9 cellular contexts compared by ENCODE assay signal in the genomic region with DNA sequence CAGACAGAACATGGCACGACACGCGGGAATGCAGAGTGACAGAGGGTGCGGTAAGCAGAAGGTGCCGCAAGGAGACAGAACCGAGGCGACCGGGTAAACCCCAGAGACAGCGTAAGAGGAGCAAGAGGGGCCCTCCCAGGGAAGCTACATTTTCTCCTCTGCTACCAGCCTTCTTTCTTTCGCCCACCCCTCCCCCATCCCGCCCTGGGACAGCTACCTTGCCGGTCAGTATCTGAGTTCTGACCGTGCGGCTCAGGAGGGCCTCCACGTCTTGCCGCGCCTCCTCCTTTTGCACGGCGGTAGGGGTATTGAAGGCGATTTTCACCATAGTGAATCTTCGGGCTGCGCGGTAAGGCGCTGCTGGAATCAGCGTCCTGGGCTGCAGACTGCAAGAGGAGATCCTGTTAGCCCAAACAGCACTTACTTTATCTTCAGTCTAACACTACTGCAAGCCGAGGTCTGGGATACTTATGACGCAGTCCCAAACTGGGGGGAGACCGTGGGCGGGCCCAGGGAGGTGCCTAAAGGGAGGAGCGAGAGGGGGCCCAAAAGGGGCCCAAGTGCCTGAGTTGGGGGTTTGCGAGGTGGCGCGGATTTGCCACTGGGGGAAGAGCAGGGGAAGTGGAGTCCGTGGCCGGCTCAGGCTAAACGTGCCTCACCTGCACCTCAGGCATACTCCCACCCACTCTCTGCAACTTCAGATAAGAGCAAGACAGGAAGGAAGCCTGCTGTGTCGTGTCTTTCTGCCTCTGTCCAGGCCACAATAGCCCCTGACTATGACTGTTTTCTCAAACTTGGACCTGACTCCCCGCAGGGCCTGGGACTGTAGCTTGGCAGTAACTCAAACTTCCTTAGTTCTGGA. TPM values are rescaled to one million over a fixed set of nuclear protein-coding genes. Genes with fewer than 3 reads are reported as not detected.
A peak's percentile ranks its signal among the peaks of the same experiment; 100 is the strongest.
DNase-seq lines count a peak whose midpoint lies in the region; ATAC-seq and TF ChIP-seq lines count a peak whose summit lies in the region.
"Had no signal": no experiment of that assay in that cellular context is flagged by ENCODE, and none has a peak within 500 bp of the region (broad histone marks: within the 10 kb centered on the region; RNA-seq: fewer than 3 reads in every experiment).

TSS of gene ITM2A (minus strand) at position 447 of the 862 bp plus-strand sequence. CDS start at position 328, 119 bp downstream.

- 30 to 38% methylated on average over 16 to 38 of the region's 38 CpGs for WGBS in tibial nerve, 2 donors

- intact Hi-C loops in A673 (cut with micrococcal nuclease; ENCODE audit: unreplicated experiment): loop anchor here (10.0 kb wide), 1 partner anchor 272 kb away; no protein-coding TSS in a partner anchor
- intact Hi-C loops in posterior vena cava (cut with DNase I): no loop called here

- CTCF ChIA-PET in A673 (lab: Charles Lee): no interaction called here

- H3K9me3 ChIP-seq in A673 (ENCODE audit: low read depth, low read length, poor library complexity, severe bottlenecking) (no peaks in the 10 kb centered on the region), HUES48 (ENCODE audit: control insufficient read depth, insufficient read depth, low read length) (peaks cover 42% of the 10 kb centered on the region), tibial nerve (no peaks in the 10 kb centered on the region)

- no peaks in the 10 kb centered on the region for H3K27me3 ChIP-seq in A673 (replicated peaks; ENCODE audit: insufficient read depth, low read depth, low read length, poor library complexity)
- no peaks in the 10 kb centered on the region for H3K27me3 ChIP-seq in HUES48 (ENCODE audit: control insufficient read depth, insufficient read depth, low read length)
- H3K27me3 ChIP-seq in tibial nerve: peaks cover 0 to 6% of the 10 kb centered on the region in 2 donors

- H3K27ac ChIP-seq in A673 (ENCODE audit: low read depth, low read length, poor library complexity, severe bottlenecking): peak within 1 kb of the TSS; percentile 79
- peak within 1 kb of the TSS; percentile 69 for H3K27ac ChIP-seq in HUES48 (ENCODE audit: low read depth, low read length)
- peak within 1 kb of the TSS in 3 of 4 donors; percentile 72 to 75 (median 72) for H3K27ac ChIP-seq in tibial nerve
- H3K27ac ChIP-seq: BLaER1 had no signal

- POLR2A ChIA-PET in A673 (lab: Charles Lee; ENCODE audit: low non-redundant PET): no interaction called here

- H3K36me3 ChIP-seq in A673 (ENCODE audit: insufficient read depth, low read length, poor library complexity, severe bottlenecking) (peaks cover 18% of the 10 kb centered on the region), HUES48 (ENCODE audit: control insufficient read depth, insufficient read depth, low read length) (no peaks in the 10 kb centered on the region), tibial nerve (no peaks in the 10 kb centered on the region)
- H3K36me3 ChIP-seq: BLaER1 had no signal

- TF ChIP-seq POLR2A in tibial nerve (IDR thresholded peaks at IDR 0.05): peak in 1 of 2 donors; percentile 37

- ATAC-seq in GM19463 (IDR thresholded peaks at IDR 0.05; ENCODE audit: unreplicated experiment): peak; percentile 64

- H3K9ac ChIP-seq in HUES48 (ENCODE audit: low read depth, low read length): peak within 1 kb of the TSS; percentile 41; the same call in 1 of the 2 replicates
- H3K9ac ChIP-seq: BLaER1 had no signal

- BruUV-seq in A673 (replicated peaks; lab: Mats Ljungman, UMichigan): no TSS peak

- TF ChIP-seq EP300 in tibial nerve (IDR thresholded peaks at IDR 0.05): no peak

- H3K4me3 ChIP-seq in A673 (ENCODE audit: low read depth, low read length, poor library complexity, severe bottlenecking) (peak within 1 kb of the TSS; percentile 69), HUES48 (ENCODE audit: low read depth, low read length) (peak within 1 kb of the TSS; percentile 73), fibroblast of pulmonary artery (replicated peaks; ENCODE audit: low read depth, low read length) (peak within 1 kb of the TSS; percentile 37), tibial nerve (peak within 1 kb of the TSS; percentile 33 to 57 (median 45))
- H3K4me3 ChIP-seq: BLaER1 had no signal

- DNase-seq in A673 (ENCODE audit: low spot score): peak; percentile 79
- peak; percentile 44 for DNase-seq in activated T-cell treated with anti-CD3 and anti-CD28 coated beads for 24 hours (ENCODE audit: low read depth)
- DNase-seq in fibroblast of pulmonary artery (ENCODE audit: low read depth): peak; percentile 7
- peak; percentile 85 for DNase-seq in posterior vena cava (ENCODE audit: low spot score)
- DNase-seq in tibial nerve (ENCODE audit: low spot score in 2 of 2): peak; percentile 12 to 17
- DNase-seq in NCI-H2029 (lab: John Stamatoyannopoulos, UW): no peak

- H3K4me1 ChIP-seq in A673 (ENCODE audit: insufficient read depth, low read length, poor library complexity, severe bottlenecking) (no peaks in the 10 kb centered on the region), HUES48 (ENCODE audit: control insufficient read depth, insufficient read depth, low read length) (peaks cover 12% of the 10 kb centered on the region), tibial nerve (no peaks in the 10 kb centered on the region)
- H3K4me1 ChIP-seq: BLaER1 had no signal

- TF ChIP-seq CTCF in A673 (conservative IDR thresholded peaks at IDR 0.05; ENCODE audit: low read depth, low read length) (no peak), fibroblast of pulmonary artery (IDR thresholded peaks at IDR 0.05; ENCODE audit: low read length, missing control alignments) (no peak), tibial nerve (IDR thresholded peaks at IDR 0.05) (no peak)

RNA-seq across cellular contexts. Expression of gene ITM2A, which starts in this region (rescaled TPM):
- 835 and 839 TPM in 2 replicates for total RNA-seq in A673 (2021)
- 100 to 1,000 TPM in 1 of 2 donors, 10 to 100 TPM in 1; 67.0 to 129 TPM for total RNA-seq in posterior vena cava
- 100 to 1,000 TPM in 1 of 4 donors, 10 to 100 TPM in 3; 35.4 to 152 (median 65.7) TPM for total RNA-seq in tibial nerve
